In genomic region chr19:50980203-50980602, GRCh38 we compare ENCODE assay signal across 1 cellular context.
TF ChIP-seq lines count a peak whose summit lies in the region.

No MANE protein-coding gene starts in this region.

TF ChIP-seq in GM23338, 12 proteins besides CTCF, POLR2A, EP300 and RAD21:
- no peak for TF ChIP-seq REST (IDR thresholded peaks at IDR 0.05; ENCODE audit: unreplicated experiment)
- no peak for TF ChIP-seq NANOG (IDR thresholded peaks at IDR 0.05; ENCODE audit: borderline replicate concordance)
- TF ChIP-seq, protein P1, sequence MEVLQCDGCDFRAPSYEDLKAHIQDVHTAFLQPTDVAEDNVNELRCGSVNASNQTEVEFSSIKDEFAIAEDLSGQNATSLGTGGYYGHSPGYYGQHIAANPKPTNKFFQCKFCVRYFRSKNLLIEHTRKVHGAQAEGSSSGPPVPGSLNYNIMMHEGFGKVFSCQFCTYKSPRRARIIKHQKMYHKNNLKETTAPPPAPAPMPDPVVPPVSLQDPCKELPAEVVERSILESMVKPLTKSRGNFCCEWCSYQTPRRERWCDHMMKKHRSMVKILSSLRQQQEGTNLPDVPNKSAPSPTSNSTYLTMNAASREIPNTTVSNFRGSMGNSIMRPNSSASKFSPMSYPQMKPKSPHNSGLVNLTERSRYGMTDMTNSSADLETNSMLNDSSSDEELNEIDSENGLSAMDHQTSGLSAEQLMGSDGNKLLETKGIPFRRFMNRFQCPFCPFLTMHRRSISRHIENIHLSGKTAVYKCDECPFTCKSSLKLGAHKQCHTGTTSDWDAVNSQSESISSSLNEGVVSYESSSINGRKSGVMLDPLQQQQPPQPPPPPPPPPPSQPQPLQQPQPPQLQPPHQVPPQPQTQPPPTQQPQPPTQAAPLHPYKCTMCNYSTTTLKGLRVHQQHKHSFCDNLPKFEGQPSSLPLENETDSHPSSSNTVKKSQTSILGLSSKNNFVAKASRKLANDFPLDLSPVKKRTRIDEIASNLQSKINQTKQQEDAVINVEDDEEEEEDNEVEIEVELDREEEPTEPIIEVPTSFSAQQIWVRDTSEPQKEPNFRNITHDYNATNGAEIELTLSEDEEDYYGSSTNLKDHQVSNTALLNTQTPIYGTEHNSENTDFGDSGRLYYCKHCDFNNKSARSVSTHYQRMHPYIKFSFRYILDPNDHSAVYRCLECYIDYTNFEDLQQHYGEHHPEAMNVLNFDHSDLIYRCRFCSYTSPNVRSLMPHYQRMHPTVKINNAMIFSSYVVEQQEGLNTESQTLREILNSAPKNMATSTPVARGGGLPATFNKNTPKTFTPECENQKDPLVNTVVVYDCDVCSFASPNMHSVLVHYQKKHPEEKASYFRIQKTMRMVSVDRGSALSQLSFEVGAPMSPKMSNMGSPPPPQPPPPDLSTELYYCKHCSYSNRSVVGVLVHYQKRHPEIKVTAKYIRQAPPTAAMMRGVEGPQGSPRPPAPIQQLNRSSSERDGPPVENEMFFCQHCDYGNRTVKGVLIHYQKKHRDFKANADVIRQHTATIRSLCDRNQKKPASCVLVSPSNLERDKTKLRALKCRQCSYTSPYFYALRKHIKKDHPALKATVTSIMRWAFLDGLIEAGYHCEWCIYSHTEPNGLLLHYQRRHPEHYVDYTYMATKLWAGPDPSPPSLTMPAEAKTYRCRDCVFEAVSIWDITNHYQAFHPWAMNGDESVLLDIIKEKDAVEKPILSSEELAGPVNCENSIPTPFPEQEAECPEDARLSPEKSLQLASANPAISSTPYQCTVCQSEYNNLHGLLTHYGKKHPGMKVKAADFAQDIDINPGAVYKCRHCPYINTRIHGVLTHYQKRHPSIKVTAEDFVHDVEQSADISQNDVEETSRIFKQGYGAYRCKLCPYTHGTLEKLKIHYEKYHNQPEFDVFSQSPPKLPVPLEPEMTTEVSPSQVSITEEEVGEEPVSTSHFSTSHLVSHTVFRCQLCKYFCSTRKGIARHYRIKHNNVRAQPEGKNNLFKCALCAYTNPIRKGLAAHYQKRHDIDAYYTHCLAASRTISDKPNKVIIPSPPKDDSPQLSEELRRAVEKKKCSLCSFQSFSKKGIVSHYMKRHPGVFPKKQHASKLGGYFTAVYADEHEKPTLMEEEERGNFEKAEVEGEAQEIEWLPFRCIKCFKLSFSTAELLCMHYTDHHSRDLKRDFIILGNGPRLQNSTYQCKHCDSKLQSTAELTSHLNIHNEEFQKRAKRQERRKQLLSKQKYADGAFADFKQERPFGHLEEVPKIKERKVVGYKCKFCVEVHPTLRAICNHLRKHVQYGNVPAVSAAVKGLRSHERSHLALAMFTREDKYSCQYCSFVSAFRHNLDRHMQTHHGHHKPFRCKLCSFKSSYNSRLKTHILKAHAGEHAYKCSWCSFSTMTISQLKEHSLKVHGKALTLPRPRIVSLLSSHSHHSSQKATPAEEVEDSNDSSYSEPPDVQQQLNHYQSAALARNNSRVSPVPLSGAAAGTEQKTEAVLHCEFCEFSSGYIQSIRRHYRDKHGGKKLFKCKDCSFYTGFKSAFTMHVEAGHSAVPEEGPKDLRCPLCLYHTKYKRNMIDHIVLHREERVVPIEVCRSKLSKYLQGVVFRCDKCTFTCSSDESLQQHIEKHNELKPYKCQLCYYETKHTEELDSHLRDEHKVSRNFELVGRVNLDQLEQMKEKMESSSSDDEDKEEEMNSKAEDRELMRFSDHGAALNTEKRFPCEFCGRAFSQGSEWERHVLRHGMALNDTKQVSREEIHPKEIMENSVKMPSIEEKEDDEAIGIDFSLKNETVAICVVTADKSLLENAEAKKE (CRISPR knock-in tag; IDR thresholded peaks at IDR 0.05), result no peak
- no peak for TF ChIP-seq POLR2AphosphoS5 (IDR thresholded peaks at IDR 0.05; ENCODE audit: low read depth)
- no peak for TF ChIP-seq CREB1 (CRISPR knock-in tag; IDR thresholded peaks at IDR 0.05; ENCODE audit: low read depth)
- TF ChIP-seq EZH2 (IDR thresholded peaks at IDR 0.05; ENCODE audit: low read depth, unreplicated experiment), result no peak
- TF ChIP-seq ZNF331 (CRISPR knock-in tag; IDR thresholded peaks at IDR 0.05; ENCODE audit: low read depth), result no peak
- no peak for TF ChIP-seq STAT1 (IDR thresholded peaks at IDR 0.05; ENCODE audit: unreplicated experiment)
- TF ChIP-seq ZNF114 (CRISPR knock-in tag; IDR thresholded peaks at IDR 0.05), result no peak
- TF ChIP-seq, protein P2, sequence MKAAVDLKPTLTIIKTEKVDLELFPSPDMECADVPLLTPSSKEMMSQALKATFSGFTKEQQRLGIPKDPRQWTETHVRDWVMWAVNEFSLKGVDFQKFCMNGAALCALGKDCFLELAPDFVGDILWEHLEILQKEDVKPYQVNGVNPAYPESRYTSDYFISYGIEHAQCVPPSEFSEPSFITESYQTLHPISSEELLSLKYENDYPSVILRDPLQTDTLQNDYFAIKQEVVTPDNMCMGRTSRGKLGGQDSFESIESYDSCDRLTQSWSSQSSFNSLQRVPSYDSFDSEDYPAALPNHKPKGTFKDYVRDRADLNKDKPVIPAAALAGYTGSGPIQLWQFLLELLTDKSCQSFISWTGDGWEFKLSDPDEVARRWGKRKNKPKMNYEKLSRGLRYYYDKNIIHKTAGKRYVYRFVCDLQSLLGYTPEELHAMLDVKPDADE (IDR thresholded peaks at IDR 0.05), result no peak
- TF ChIP-seq JUNB (IDR thresholded peaks at IDR 0.05; ENCODE audit: unreplicated experiment), result no peak
- no peak for TF ChIP-seq EZH2phosphoT487 (IDR thresholded peaks at IDR 0.05; ENCODE audit: unreplicated experiment)
